In genomic region chr20:40920291-40920690, GRCh38 we compare ENCODE assay signal across 29 cellular contexts.
"Had no signal": no experiment of that assay in that cellular context is flagged by ENCODE, and none has a peak within 500 bp of the region (broad histone marks: within the 10 kb centered on the region; RNA-seq: fewer than 3 reads in every experiment).

No MANE protein-coding gene starts in this region.

- H3K27me3 Mint-ChIP-seq: activated naive CD8-positive, alpha-beta T cell treated with anti-CD3 and anti-CD28 coated beads, Interleukin-2, amount 50 U/mL, for 24 hours had no signal

- ATAC-seq: activated naive CD8-positive, alpha-beta T cell treated with anti-CD3 and anti-CD28 coated beads, Interleukin-2, amount 50 U/mL, for 24 hours; Panc1 had no signal

- H3K4me3 Mint-ChIP-seq: activated CD4-positive, alpha-beta memory T cell treated with anti-CD3 and anti-CD28 coated beads for 36 hours; activated naive CD4-positive, alpha-beta T cell treated with anti-CD3 and anti-CD28 coated beads, Interleukin-2, amount 10 ng/mL, durations not matched to agents 7 days and 5 days; activated naive CD8-positive, alpha-beta T cell; activated naive CD8-positive, alpha-beta T cell treated with anti-CD3 and anti-CD28 coated beads, Interleukin-2, amount 50 U/mL, for 24 hours; brain had no signal

- H3K36me3 ChIP-seq: SJCRH30, WERI-Rb-1 had no signal

- H3K4me1 Mint-ChIP-seq: activated naive CD4-positive, alpha-beta T cell treated with anti-CD3 and anti-CD28 coated beads, Interleukin-2, amount 10 ng/mL, durations not matched to agents 7 days and 5 days; activated naive CD8-positive, alpha-beta T cell treated with anti-CD3 and anti-CD28 coated beads, Interleukin-2, amount 50 U/mL, for 24 hours; brain had no signal

- H3K9me3 ChIP-seq: SJCRH30 had no signal

- H3K4me3 ChIP-seq: SJCRH30, SK-N-MC had no signal

- H3K9me3 Mint-ChIP-seq: activated CD4-positive, alpha-beta memory T cell treated with anti-CD3 and anti-CD28 coated beads for 36 hours; activated naive CD4-positive, alpha-beta T cell treated with anti-CD3 and anti-CD28 coated beads, Interleukin-2, amount 10 ng/mL, durations not matched to agents 7 days and 5 days had no signal

- H3K4me1 ChIP-seq: SJCRH30 had no signal

- FAIRE-seq: bronchial epithelial cell had no signal

- H3K27ac Mint-ChIP-seq: activated CD4-positive, alpha-beta memory T cell treated with anti-CD3 and anti-CD28 coated beads for 36 hours; activated naive CD4-positive, alpha-beta T cell treated with anti-CD3 and anti-CD28 coated beads, Interleukin-2, amount 10 ng/mL, durations not matched to agents 7 days and 5 days; activated naive CD8-positive, alpha-beta T cell; activated naive CD8-positive, alpha-beta T cell treated with anti-CD3 and anti-CD28 coated beads, Interleukin-2, amount 50 U/mL, for 24 hours; brain had no signal

- DNase-seq: activated CD4-positive, alpha-beta memory T cell treated with anti-CD3 and anti-CD28 coated beads for 36 hours; activated CD4-positive, alpha-beta T cell treated with anti-CD3 and anti-CD28 coated beads for 4 hours; activated CD4-positive, alpha-beta T cell treated with anti-CD3 and anti-CD28 coated beads, Interleukin-2, amount 50 U/mL, for 1 hour; activated CD4-positive, CD25-positive, alpha-beta regulatory T cell treated with anti-CD3 and anti-CD28 coated beads, Interleukin-2, amount 50 U/mL, for 72 hours; activated CD8-positive, alpha-beta memory T cell treated with anti-CD3 and anti-CD28 coated beads, Interleukin-2, amount 50 U/mL, for 4 hours; activated effector memory CD4-positive, alpha-beta T cell treated with Interleukin-2 at 50 U/mL for 16 hours; activated naive CD4-positive, alpha-beta T cell treated with anti-CD3 and anti-CD28 coated beads, Interleukin-2, amount 10 ng/mL, durations not matched to agents 7 days and 5 days; activated naive CD8-positive, alpha-beta T cell treated with anti-CD3 and anti-CD28 coated beads, Interleukin-2, amount 50 U/mL, for 24 hours; activated T-cell treated with anti-CD3 and anti-CD28 coated beads, Interleukin-2, amount 50 U/mL, for 48 hours; anterior cingulate cortex; caudate nucleus; cerebellar nuclear complex; NCI-H1105; NCI-H1417 treated with DMSO at 0.1 percent for 48 hours; NCI-H1694; NCI-H1930; NCI-H510A; NCI-H526; NCI-H748 treated with DMSO at 0.1 percent for 48 hours; OCI-M1; SHP77; SJCRH30; T1000; WERI-Rb-1 had no signal

- H3K36me3 Mint-ChIP-seq: activated CD4-positive, alpha-beta memory T cell treated with anti-CD3 and anti-CD28 coated beads for 36 hours; activated naive CD4-positive, alpha-beta T cell treated with anti-CD3 and anti-CD28 coated beads, Interleukin-2, amount 10 ng/mL, durations not matched to agents 7 days and 5 days; activated naive CD8-positive, alpha-beta T cell; brain had no signal

- H3K27ac ChIP-seq: SJCRH30, SK-N-MC, WERI-Rb-1 had no signal
